32 cellular contexts compared by ENCODE assay signal in genomic region chr6:67735623-67736022, GRCh38.
"Had no signal": no experiment of that assay in that cellular context is flagged by ENCODE, and none has a peak within 500 bp of the region (broad histone marks: within the 10 kb centered on the region; RNA-seq: fewer than 3 reads in every experiment).

No MANE protein-coding gene starts in this region.

- H3K9me3 ChIP-seq: adrenal gland had no signal

- H3K4me1 ChIP-seq: adrenal gland had no signal

- H3K27ac ChIP-seq: adrenal gland, cardiac muscle cell, VCaP had no signal

- H3K4me3 ChIP-seq: adrenal gland, cardiac muscle cell had no signal

- H3K27me3 ChIP-seq: adrenal gland, cardiac muscle cell had no signal

- FAIRE-seq: bronchial epithelial cell, TTC549 had no signal

- DNase-seq: activated B cell treated with CpG ODN at 0.5 μM for 24 hours; activated CD4-positive, alpha-beta memory T cell treated with anti-CD3 and anti-CD28 coated beads for 36 hours; activated CD4-positive, alpha-beta T cell treated with anti-CD3 and anti-CD28 coated beads for 4 hours; activated CD4-positive, alpha-beta T cell treated with anti-CD3 and anti-CD28 coated beads, Interleukin-2, amount 10 ng/mL, durations not matched to agents 24 days and 14 days; activated CD4-positive, alpha-beta T cell treated with anti-CD3 and anti-CD28 coated beads, Interleukin-2, amount 50 U/mL, for 1 hour; activated CD4-positive, alpha-beta T cell treated with anti-CD3 and anti-CD28 coated beads, Interleukin-2, amount 50 U/mL, for 4 hours; activated CD4-positive, CD25-positive, alpha-beta regulatory T cell treated with anti-CD3 and anti-CD28 coated beads, Interleukin-2, amount 50 U/mL, for 72 hours; activated CD8-positive, alpha-beta memory T cell treated with anti-CD3 and anti-CD28 coated beads, Interleukin-2, amount 50 U/mL, for 4 hours; activated CD8-positive, alpha-beta T cell treated with anti-CD3 and anti-CD28 coated beads for 36 hours; activated effector memory CD4-positive, alpha-beta T cell treated with anti-CD3 and anti-CD28 coated beads, Interleukin-2, amount 50 U/mL, for 16 hours; activated gamma-delta T cell treated with Interleukin-2 at 50 U/mL for 16 hours; activated naive CD4-positive, alpha-beta T cell; activated naive CD4-positive, alpha-beta T cell treated with anti-CD3 and anti-CD28 coated beads for 36 hours; activated naive CD4-positive, alpha-beta T cell treated with anti-CD3 and anti-CD28 coated beads, Interleukin-2, amount 50 U/mL, for 16 hours; activated naive CD8-positive, alpha-beta T cell treated with anti-CD3 and anti-CD28 coated beads for 36 hours; activated T-cell treated with anti-CD3 and anti-CD28 coated beads for 4 hours; activated T-cell treated with anti-CD3 and anti-CD28 coated beads, Interleukin-2, amount 50 U/mL, for 1 hour; activated T-cell treated with anti-CD3 and anti-CD28 coated beads, Interleukin-2, amount 50 U/mL, for 4 hours; activated T-cell treated with anti-CD3 and anti-CD28 coated beads, Interleukin-2, amount 50 U/mL, for 72 hours; adrenal gland; amniotic stem cell; aorta; caudate nucleus; cerebellar nuclear complex; T-helper 2 cell; T-helper 9 cell had no signal

- H3K36me3 ChIP-seq: adrenal gland, cardiac muscle cell had no signal

- ATAC-seq: activated CD8-positive, alpha-beta T cell treated with anti-CD3 and anti-CD28 coated beads for 36 hours; activated naive CD4-positive, alpha-beta T cell treated with anti-CD3 and anti-CD28 coated beads, Interleukin-2, amount 50 U/mL, for 72 hours; activated T-cell treated with anti-CD3 and anti-CD28 coated beads, Interleukin-2, amount 50 U/mL, for 4 hours; activated T-cell treated with anti-CD3 and anti-CD28 coated beads, Interleukin-2, amount 50 U/mL, for 72 hours; activated T-helper 17 cell treated with anti-CD3 and anti-CD28 coated beads, Interleukin-2, amount 50 U/mL, for 72 hours had no signal
